In the genomic region with DNA sequence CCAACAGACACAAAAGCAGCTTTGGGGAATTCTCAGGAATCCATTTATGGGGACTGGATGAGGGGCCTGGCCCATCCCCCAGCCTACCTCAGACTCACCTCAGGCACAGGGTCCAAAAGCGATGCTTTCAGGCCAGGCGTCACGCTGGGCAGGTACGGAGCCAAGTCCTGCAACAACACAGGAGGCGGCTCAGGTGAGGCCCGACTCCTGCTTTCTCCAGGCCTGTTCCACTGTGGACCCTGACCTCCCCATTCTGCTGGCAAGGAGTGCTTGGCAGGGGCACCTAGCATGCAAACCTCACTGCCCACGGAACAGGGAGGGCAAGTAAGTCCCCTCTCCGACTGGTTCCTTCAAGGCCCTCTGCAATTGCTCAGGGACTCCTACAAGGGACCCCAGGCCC, we compare ENCODE assay signal across 28 cellular contexts.
"Had no signal": no experiment of that assay in that cellular context is flagged by ENCODE, and none has a peak within 500 bp of the region (broad histone marks: within the 10 kb centered on the region; RNA-seq: fewer than 3 reads in every experiment).

No MANE protein-coding gene starts in this region.

- H2AFZ ChIP-seq: hepatocyte had no signal

- H3K4me1 ChIP-seq: left lung, lower lobe of right lung, right atrium auricular region, testis, thyroid gland, transverse colon, upper lobe of right lung had no signal

- H3K9me3 ChIP-seq: left lung, lower lobe of right lung, ovary, right atrium auricular region, stomach, testis, thyroid gland, transverse colon, upper lobe of right lung had no signal

- H3K79me2 ChIP-seq: hepatocyte had no signal

- ATAC-seq: left cardiac atrium; left lung; lower lobe of right lung; naive thymus-derived CD8-positive, alpha-beta T cell; sciatic nerve; stimulated activated naive B cell treated with anti-CD40 and anti-IgM and Interleukin-4, amounts not matched to agents 10 μg/mL and 1 μg/mL and 100 μg/mL, for 72 hours; stimulated activated naive CD8-positive, alpha-beta T cell treated with anti-CD3 and anti-CD28 coated beads, Interleukin-15, Interleukin-2, amounts not matched to agents 100 U/mL and 50 U/mL, for 24 hours; upper lobe of right lung had no signal

- H3K4me2 ChIP-seq: hepatocyte had no signal

- H3K4me1 Mint-ChIP-seq: naive thymus-derived CD8-positive, alpha-beta T cell; nephron; neural crest cell; stimulated activated naive B cell treated with anti-CD40 and anti-IgM and Interleukin-4, amounts not matched to agents 10 μg/mL and 1 μg/mL and 100 μg/mL, for 72 hours had no signal

- H3K36me3 ChIP-seq: ovary had no signal

- H3K27ac Mint-ChIP-seq: naive thymus-derived CD8-positive, alpha-beta T cell; nephron; progenitor cell of endocrine pancreas; stimulated activated naive B cell treated with anti-CD40 and anti-IgM and Interleukin-4, amounts not matched to agents 10 μg/mL and 1 μg/mL and 100 μg/mL, for 72 hours had no signal

- DNase-seq: islet precursor cell; kidney glomerular epithelial cell; left cardiac atrium; left lung; lower lobe of right lung; mammary epithelial cell; mesenchymal stem cell; naive thymus-derived CD8-positive, alpha-beta T cell; ovary; stimulated activated CD4-positive, alpha-beta T cell treated with anti-CD3 and anti-CD28 coated beads, Interleukin-12 subunit alpha, Interleukin-12 subunit beta, amount 100 ng/mL, for 4 hours; stimulated activated CD4-positive, alpha-beta T cell treated with anti-CD3 and anti-CD28 coated beads, Interleukin-15, amount 100 ng/mL, for 24 hours; stimulated activated CD4-positive, alpha-beta T cell treated with anti-CD3 and anti-CD28 coated beads, Interleukin-2, amount 100 ng/mL, for 24 hours; stimulated activated CD4-positive, alpha-beta T cell treated with anti-CD3 and anti-CD28 coated beads, Interleukin-4, amount 100 ng/mL, for 1 hour; stimulated activated naive B cell treated with anti-CD40 and anti-IgM and Interleukin-4, amounts not matched to agents 10 μg/mL and 1 μg/mL and 100 μg/mL, for 72 hours; stimulated activated naive CD8-positive, alpha-beta T cell treated with anti-CD3 and anti-CD28 coated beads, Interleukin-15, Interleukin-2, amounts not matched to agents 100 U/mL and 50 U/mL, for 24 hours; stomach; testis; thyroid gland; transverse colon; upper lobe of right lung had no signal

- H3K4me3 ChIP-seq: hepatocyte, left lung, lower lobe of right lung, ovary, right atrium auricular region, skin epidermis, stomach, testis, thyroid gland, transverse colon, upper lobe of right lung had no signal

- H3K27ac ChIP-seq: hepatocyte, left lung, lower lobe of right lung, ovary, right atrium auricular region, skin epidermis, stomach, testis, thyroid gland, transverse colon, upper lobe of right lung had no signal

- H3K9me3 Mint-ChIP-seq: naive thymus-derived CD8-positive, alpha-beta T cell; nephron; neural crest cell; stimulated activated naive B cell treated with anti-CD40 and anti-IgM and Interleukin-4, amounts not matched to agents 10 μg/mL and 1 μg/mL and 100 μg/mL, for 72 hours had no signal

- FAIRE-seq: urothelium cell line had no signal

- H3K27me3 Mint-ChIP-seq: naive thymus-derived CD8-positive, alpha-beta T cell; progenitor cell of endocrine pancreas; stimulated activated naive B cell treated with anti-CD40 and anti-IgM and Interleukin-4, amounts not matched to agents 10 μg/mL and 1 μg/mL and 100 μg/mL, for 72 hours had no signal

- H3K4me3 Mint-ChIP-seq: naive thymus-derived CD8-positive, alpha-beta T cell; nephron; neural crest cell; stimulated activated naive B cell treated with anti-CD40 and anti-IgM and Interleukin-4, amounts not matched to agents 10 μg/mL and 1 μg/mL and 100 μg/mL, for 72 hours had no signal

- H3K27me3 ChIP-seq: hepatocyte, left lung, ovary, right atrium auricular region, stomach, testis, thyroid gland, transverse colon, upper lobe of right lung had no signal
